ENCODE assay signal across 14 cellular contexts in the genomic region with DNA sequence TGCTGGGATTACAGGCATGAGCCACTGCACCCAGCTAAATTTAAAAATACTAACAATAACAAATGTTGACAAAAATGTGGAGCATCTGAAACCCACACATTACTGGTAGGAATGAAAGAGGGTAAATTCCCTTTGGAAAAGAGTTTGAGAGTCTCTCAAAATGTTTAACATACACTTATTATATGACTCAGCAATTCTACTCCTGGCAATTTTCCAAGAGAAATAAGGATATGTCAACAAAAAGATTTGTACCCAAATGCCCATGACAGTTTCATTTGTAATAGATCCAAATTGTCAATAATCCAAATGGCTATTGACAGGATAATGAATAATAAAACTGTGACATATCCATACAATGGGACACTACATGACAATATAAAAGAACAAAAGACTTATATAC. TPM values are rescaled to one million over a fixed set of nuclear protein-coding genes. Genes with fewer than 3 reads are reported as not detected.
DNase-seq lines count a peak whose midpoint lies in the region; ATAC-seq and TF ChIP-seq lines count a peak whose summit lies in the region.
"Had no signal": no experiment of that assay in that cellular context is flagged by ENCODE, and none has a peak within 500 bp of the region (broad histone marks: within the 10 kb centered on the region; RNA-seq: fewer than 3 reads in every experiment).

No MANE protein-coding gene starts in this region.

- ATAC-seq in IMR-90 (ENCODE audit: low read depth) (no peak; the same call in 1 of the 2 replicates), T-helper 17 cell (no peak), natural killer cell (no peak), HG03095 (IDR thresholded peaks at IDR 0.05; ENCODE audit: unreplicated experiment) (no peak)
- ATAC-seq: left ventricle myocardium superior had no signal

- no peak overlapping the region for H3K4ac ChIP-seq in IMR-90 (ENCODE audit: low read depth, low read length)

- H2AK9ac ChIP-seq in IMR-90 (replicated peaks; ENCODE audit: low read depth, low read length, poor library complexity): no peak overlapping the region

- H3K9me3 ChIP-seq in IMR-90 (ENCODE audit: control insufficient read depth, insufficient read depth, low read length) (no peaks in the 10 kb centered on the region), T-helper 17 cell (ENCODE audit: control insufficient read depth, low read length, poor library complexity, severe bottlenecking) (no peaks in the 10 kb centered on the region), vagina (no peaks in the 10 kb centered on the region)
- H3K9me3 ChIP-seq in effector memory CD4-positive, alpha-beta T cell (ENCODE audit: control insufficient read depth, low read length): no peaks in the 10 kb centered on the region

- H3K27me3 Mint-ChIP-seq in T-helper 17 cell: no peaks in the 10 kb centered on the region
- no peaks in the 10 kb centered on the region for H3K27me3 Mint-ChIP-seq in natural killer cell (ENCODE audit: low read depth in 2 of 2)

- TF ChIP-seq RAD21 in IMR-90 (IDR thresholded peaks at IDR 0.05; ENCODE audit: low read length): no peak

- H3K36me3 Mint-ChIP-seq in T-helper 17 cell (ENCODE audit: low read depth) (peaks cover 4% of the 10 kb centered on the region), natural killer cell (peaks cover 7% of the 10 kb centered on the region)

- H3K27ac Mint-ChIP-seq in T-helper 17 cell (peak overlapping the region; percentile 49), natural killer cell (peak overlapping the region; percentile 58 to 78)

- no peaks in the 10 kb centered on the region for H3K27me3 ChIP-seq in IMR-90 (ENCODE audit: control insufficient read depth, insufficient read depth, low read length)
- H3K27me3 ChIP-seq in vagina: no peaks in the 10 kb centered on the region
- H3K27me3 ChIP-seq in effector memory CD4-positive, alpha-beta T cell (replicated peaks; ENCODE audit: control insufficient read depth, insufficient read depth, low read length, poor library complexity, severe bottlenecking): no peaks in the 10 kb centered on the region

- H3K27ac ChIP-seq in IMR-90 (ENCODE audit: insufficient read depth, low read length): no peak overlapping the region
- no peak overlapping the region for H3K27ac ChIP-seq in vagina
- H3K27ac ChIP-seq in effector memory CD4-positive, alpha-beta T cell (ENCODE audit: insufficient read depth, low read length, poor library complexity, severe bottlenecking): no peak overlapping the region
- H3K27ac ChIP-seq: VCaP had no signal

- CTCF ChIA-PET in IMR-90 (lab: Yijun Ruan, JAX): no interaction called here

- H3K56ac ChIP-seq in IMR-90 (ENCODE audit: extremely low read depth, insufficient read depth, low read length): no peak overlapping the region

- no peak overlapping the region for H3K14ac ChIP-seq in IMR-90 (replicated peaks; ENCODE audit: low read depth, low read length)

- H3K9ac ChIP-seq in IMR-90 (ENCODE audit: low read depth, low read length): no peak overlapping the region

- no peaks in the 10 kb centered on the region for H3K4me1 ChIP-seq in IMR-90 (ENCODE audit: control insufficient read depth, insufficient read depth, low read length)
- no peaks in the 10 kb centered on the region for H3K4me1 ChIP-seq in vagina
- H3K4me1 ChIP-seq in effector memory CD4-positive, alpha-beta T cell (ENCODE audit: control insufficient read depth, insufficient read depth, low read length, poor library complexity, severe bottlenecking): peaks cover 11% of the 10 kb centered on the region

- H4K5ac ChIP-seq in IMR-90 (ENCODE audit: low read depth, low read length): no peak overlapping the region

- H3K18ac ChIP-seq in IMR-90 (ENCODE audit: low read depth, low read length): no peak overlapping the region

- no peak overlapping the region for H2BK20ac ChIP-seq in IMR-90 (ENCODE audit: low read depth, low read length)

- TF ChIP-seq POLR2A in IMR-90 (IDR thresholded peaks at IDR 0.05; ENCODE audit: low read depth, low read length): no peak
- no peak for TF ChIP-seq POLR2A in vagina (IDR thresholded peaks at IDR 0.05)

- H2BK15ac ChIP-seq in IMR-90 (ENCODE audit: low read depth, low read length): no peak overlapping the region

- peak; percentile 16 for DNase-seq in NCI-H2196 (lab: John Stamatoyannopoulos, UW; ENCODE audit: unreplicated experiment)
- DNase-seq in NCI-H2196 treated with DMSO at 0.1 percent for 48 hours (lab: John Stamatoyannopoulos, UW; ENCODE audit: unreplicated experiment): no peak
- no peak for DNase-seq in IMR-90
- DNase-seq in T-helper 17 cell: no peak
- DNase-seq in natural killer cell: no peak
- DNase-seq in vagina (ENCODE audit: extremely low spot score in 2 of 2): no peak
- DNase-seq in effector memory CD4-positive, alpha-beta T cell: no peak
- DNase-seq: central memory CD4-positive, alpha-beta T cell; GDM1; left ventricle myocardium superior; SIG-M5 had no signal

- in situ Hi-C loops in IMR-90 (cut with MboI; ENCODE audit: low sequenced_read_pairs): no loop called here

- no peaks in the 10 kb centered on the region for H3K9me1 ChIP-seq in IMR-90 (ENCODE audit: insufficient read depth, low read length)

- H2BK120ac ChIP-seq in IMR-90 (ENCODE audit: low read depth, low read length): no peak overlapping the region

- H2AK5ac ChIP-seq in IMR-90 (ENCODE audit: low read depth, low read length): no peak overlapping the region

- H3K36me3 ChIP-seq in IMR-90 (ENCODE audit: control insufficient read depth, insufficient read depth, low read length) (no peaks in the 10 kb centered on the region), vagina (no peaks in the 10 kb centered on the region)
- peaks cover 42% of the 10 kb centered on the region for H3K36me3 ChIP-seq in effector memory CD4-positive, alpha-beta T cell (ENCODE audit: control insufficient read depth, insufficient read depth, low read length)

- H2BK5ac ChIP-seq in IMR-90 (ENCODE audit: low read depth, low read length, poor library complexity, severe bottlenecking): no peak overlapping the region

- no peak overlapping the region for H4K8ac ChIP-seq in IMR-90 (ENCODE audit: low read depth in 2 of 2, low read length in 2 of 2)

- no peaks in the 10 kb centered on the region for H4K20me1 ChIP-seq in IMR-90 (ENCODE audit: insufficient read depth, low read length)

- POLR2A ChIA-PET in IMR-90 (lab: Charles Lee; ENCODE audit: unreplicated experiment): no interaction called here

- no TSS peak for BruUV-seq in IMR-90 (replicated peaks; lab: Mats Ljungman, UMichigan)

- no peak overlapping the region for H3K4me3 ChIP-seq in IMR-90 (ENCODE audit: insufficient read depth, low read depth, low read length)
- H3K4me3 ChIP-seq in vagina: no peak overlapping the region
- H3K4me3 ChIP-seq in effector memory CD4-positive, alpha-beta T cell (ENCODE audit: insufficient read depth, low read depth, low read length, poor library complexity, severe bottlenecking): no peak overlapping the region

- no peaks in the 10 kb centered on the region for H3K9me3 Mint-ChIP-seq in natural killer cell

- TF ChIP-seq CTCF in IMR-90 (conservative IDR thresholded peaks at IDR 0.05; ENCODE audit: low read depth, low read length) (no peak), natural killer cell (IDR thresholded peaks at IDR 0.05) (no peak), vagina (IDR thresholded peaks at IDR 0.05) (no peak)

- H3K4me2 ChIP-seq in IMR-90 (ENCODE audit: low read depth, low read length): no peak overlapping the region

- no peak overlapping the region for H3K23ac ChIP-seq in IMR-90 (ENCODE audit: low read depth, low read length)

- peak overlapping the region; percentile 19 for H3K4me3 Mint-ChIP-seq in T-helper 17 cell
- no peak overlapping the region for H3K4me3 Mint-ChIP-seq in natural killer cell

- dilution Hi-C loops in IMR-90 (cut with HindIII; ENCODE audit: low sequenced_read_pairs, unreplicated experiment): no loop called here

- H3K4me1 Mint-ChIP-seq in T-helper 17 cell: peaks cover 33% of the 10 kb centered on the region
- H3K4me1 Mint-ChIP-seq in natural killer cell: peaks cover 47 to 52% of the 10 kb centered on the region in 2 donors

- no peaks in the 10 kb centered on the region for H3K79me1 ChIP-seq in IMR-90 (ENCODE audit: low read depth in 1 of 2, low read length in 2 of 2)

- no peak overlapping the region for H2AFZ ChIP-seq in IMR-90 (replicated peaks; ENCODE audit: low read length, poor library complexity)

- H4K91ac ChIP-seq in IMR-90 (ENCODE audit: insufficient read depth, low read depth, low read length): no peak overlapping the region

- intact Hi-C loops in IMR-90 (cut with micrococcal nuclease) (no loop called here), natural killer cell (cut with micrococcal nuclease) (no loop called here), vagina (cut with DNase I) (no loop called here)

TF ChIP-seq in IMR-90, 13 proteins besides CTCF, POLR2A, EP300 and RAD21:
- TF ChIP-seq NFE2L2 (IDR thresholded peaks at IDR 0.05; ENCODE audit: low read depth, low read length) (peak; percentile 90), RFX5 (IDR thresholded peaks at IDR 0.05; ENCODE audit: low read depth, low read length) (no peak), CEBPB (IDR thresholded peaks at IDR 0.05; ENCODE audit: low read depth, low read length) (no peak), MAFK (IDR thresholded peaks at IDR 0.05; ENCODE audit: low read depth, low read length) (peak; percentile 90)

RNA-seq across cellular contexts. Expression of gene HCLS1, which starts 9.0 kb away (rescaled TPM):
- total RNA-seq in IMR-90 (2012; rRNA removed) (0.54 and 0.56 TPM in 2 replicates), T-helper 17 cell (100 to 1,000 TPM; 277 to 292 TPM), natural killer cell (100 to 1,000 TPM; 331 to 356 (median 336) TPM), vagina (35.4 TPM)
- polyA plus RNA-seq in IMR-90 (2012; rRNA removed): 0.67 and 1.1 TPM in 2 replicates
- polyA plus RNA-seq in IMR-90 (2012; cell fraction: cytosol; rRNA removed): 0.41 and 0.54 TPM in 2 replicates
- 1.0 and 2.6 TPM in 2 replicates for polyA plus RNA-seq in IMR-90 (2012; cell fraction: nucleus; rRNA removed; ENCODE audit: low replicate concordance)
- total RNA-seq: osteocyte had no signal

RNA-seq across cellular contexts. Expression of gene FBXO40, which starts 58.5 kb away (rescaled TPM):
- total RNA-seq in IMR-90 (2012; rRNA removed): not detected in 2 replicates
- polyA plus RNA-seq in IMR-90 (2012; rRNA removed): not detected in 2 replicates
- polyA plus RNA-seq in IMR-90 (2012; cell fraction: cytosol; rRNA removed): not detected in 2 replicates
- polyA plus RNA-seq in IMR-90 (2012; cell fraction: nucleus; rRNA removed; ENCODE audit: low replicate concordance): not detected in 2 replicates
- total RNA-seq in T-helper 17 cell: under 1 TPM in 1 of 2 donors, not detected in 1; 0.39 TPM
- not detected for total RNA-seq in natural killer cell
- not detected for total RNA-seq in vagina
- total RNA-seq: osteocyte had no signal

Comparison
In these comparisons a context has a peak if more than half of its experiments do, and no peak if none do; other contexts are left out.
1. RNA of gene HCLS1, which starts 9.0 kb away (total RNA-seq): 331 to 356 TPM in natural killer cell, 277 to 292 TPM in T-helper 17 cell and 35.4 TPM in vagina (single experiment); 0.54 to 0.56 TPM in IMR-90; every median in the first group is over 10 times any median in the second.